In the genomic region with DNA sequence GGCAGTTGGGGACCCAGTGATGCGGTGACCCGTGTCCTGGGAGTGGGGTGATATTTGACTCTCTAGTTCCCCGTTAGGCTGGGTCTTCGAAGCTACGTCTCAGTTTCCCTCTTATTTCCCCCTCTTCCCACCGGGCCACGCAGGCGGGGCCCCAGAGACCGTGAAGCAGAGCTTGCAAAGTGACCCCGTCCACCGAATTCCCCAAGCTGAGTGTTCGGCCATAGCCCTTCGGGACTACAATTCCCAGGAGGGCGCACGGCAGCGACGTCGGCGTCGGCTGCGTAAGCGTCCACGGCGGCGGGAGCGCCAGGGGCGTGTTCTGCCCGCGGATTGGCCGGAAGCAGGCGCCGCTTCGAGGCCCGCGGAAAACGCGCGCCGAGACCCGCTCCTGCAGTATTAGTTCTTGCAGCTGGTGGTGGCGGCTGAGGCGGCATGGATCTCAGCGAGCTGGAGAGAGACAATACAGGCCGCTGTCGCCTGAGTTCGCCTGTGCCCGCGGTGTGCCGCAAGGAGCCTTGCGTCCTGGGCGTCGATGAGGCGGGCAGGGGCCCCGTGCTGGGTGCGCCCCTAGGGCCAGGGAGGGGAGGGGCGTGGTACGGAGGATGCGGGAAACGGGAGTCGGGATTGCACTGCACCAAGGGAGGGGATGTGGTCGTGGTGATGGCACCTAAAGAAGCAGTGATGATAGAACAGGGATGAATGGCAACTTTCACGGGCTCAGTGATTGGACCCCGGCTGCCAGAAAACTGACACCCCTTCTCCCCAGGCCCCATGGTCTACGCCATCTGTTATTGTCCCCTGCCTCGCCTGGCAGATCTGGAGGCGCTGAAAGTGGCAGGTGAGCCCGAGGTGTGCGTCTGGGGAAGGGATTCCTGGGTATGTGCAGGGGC, we compare ENCODE assay signal across 8 cellular contexts. TPM values are rescaled to one million over a fixed set of nuclear protein-coding genes. Genes with fewer than 3 reads are reported as not detected.
DNase-seq lines count a peak whose midpoint lies in the region; ATAC-seq and TF ChIP-seq lines count a peak whose summit lies in the region.

A gene (plus strand): TSS at position 343 of the 890 bp plus-strand sequence. CDS start 90 bp downstream, at position 433.

- H3K4me1 Mint-ChIP-seq in neural crest cell = peaks cover 25% of the 10 kb centered on the region

- peak within 1 kb of the TSS; percentile 99 for H3K27ac Mint-ChIP-seq in neural crest cell (ENCODE audit: unreplicated experiment)

- peak within 1 kb of the TSS; percentile 78 to 90 for H3K4me3 ChIP-seq in foreskin fibroblast (ENCODE audit: low read depth in 1 of 2, low read length in 2 of 2)

- no peaks in the 10 kb centered on the region for H3K27me3 Mint-ChIP-seq in neural crest cell (ENCODE audit: low read depth)

- DNase-seq in DMS153 treated with DMSO at 0.1 percent for 48 hours (lab: John Stamatoyannopoulos, UW; ENCODE audit: unreplicated experiment) (peak; percentile 92), LoVo (ENCODE audit: low spot score) (peak; percentile 92), SHP77 (lab: John Stamatoyannopoulos, UW) (peak; percentile 67 to 88), activated gamma-delta T cell treated with Interleukin-2 at 50 U/mL for 16 hours (peak; percentile 82), foreskin fibroblast (peak; percentile 87 to 97), neural crest cell (ENCODE audit: low read depth, low spot score) (peak; percentile 86), stromal cell of bone marrow (ENCODE audit: low read depth) (peak; percentile 78)

- no peak for TF ChIP-seq CTCF in foreskin fibroblast (IDR thresholded peaks at IDR 0.05; ENCODE audit: low read depth, low read length)
- no peak for TF ChIP-seq CTCF in neural crest cell (conservative IDR thresholded peaks at IDR 0.05)

- no peaks in the 10 kb centered on the region for H3K9me3 Mint-ChIP-seq in neural crest cell

- peak; percentile 66 for ATAC-seq in GM21825 (IDR thresholded peaks at IDR 0.05; ENCODE audit: unreplicated experiment)

- peak within 1 kb of the TSS; percentile 98 for H3K4me3 Mint-ChIP-seq in neural crest cell

- peaks cover 8% of the 10 kb centered on the region for H3K36me3 Mint-ChIP-seq in neural crest cell (ENCODE audit: low read depth)

RNA-seq across cellular contexts. Expression of the gene that starts here (rescaled TPM):
- total RNA-seq in neural crest cell = 74.5 and 87.4 TPM in 2 replicates

Comparison
In these comparisons a context has a peak if more than half of its experiments do, and no peak if none do; other contexts are left out.
1. Peak in every context shown above with its lines: DNase-seq, ATAC-seq and H3K4me3 ChIP-seq.